Comparison of ENCODE assay signal across 8 cellular contexts in genomic region chr10:77837248-77837924, GRCh38.
DNase-seq lines count a peak whose midpoint lies in the region; ATAC-seq lines count a peak whose summit lies in the region.

No MANE protein-coding gene starts in this region.

- H3K9ac ChIP-seq in BLaER1 = no peak overlapping the region

- peaks cover 57% of the 10 kb centered on the region for H3K36me3 ChIP-seq in BLaER1

- H3K27me3 ChIP-seq in BLaER1 = no peaks in the 10 kb centered on the region

- H3K4me1 ChIP-seq in BLaER1 = peaks cover 47% of the 10 kb centered on the region

- ATAC-seq in GM19328 (IDR thresholded peaks at IDR 0.05; ENCODE audit: unreplicated experiment) (peak; percentile 88), HG03354 (IDR thresholded peaks at IDR 0.05; ENCODE audit: poor library complexity, severe bottlenecking, unreplicated experiment) (peak; percentile 67)

- no peaks in the 10 kb centered on the region for H3K9me3 ChIP-seq in BLaER1

- peaks cover 46% of the 10 kb centered on the region for H4K20me1 ChIP-seq in BLaER1

- peak overlapping the region; percentile 90 for H3K4me2 ChIP-seq in BLaER1

- DNase-seq in NCI-H69 (lab: John Stamatoyannopoulos, UW) (peak; percentile 69), activated T-cell treated with anti-CD3 and anti-CD28 coated beads for 1 hour (ENCODE audit: low read depth) (peak; percentile 29), glomerular visceral epithelial cell (ENCODE audit: extremely low spot score) (peak; percentile 37), NCI-H2029 (lab: John Stamatoyannopoulos, UW) (no peak)
- peak; percentile 22 to 65 (median 42) for DNase-seq in stimulated activated CD4-positive, alpha-beta T cell treated with anti-CD3 and anti-CD28 coated beads, TNF-alpha, amount 100 ng/mL, for 24 hours (ENCODE audit: low read depth in 3 of 3)

- H3K4me3 ChIP-seq in BLaER1 = no peak overlapping the region

- H3K27ac ChIP-seq in BLaER1 = peak overlapping the region; percentile 16; the same call in 1 of the 2 replicates
